Comparison of ENCODE assay signal across 8 cellular contexts in genomic region chr5:5523066-5523505, GRCh38.
DNase-seq lines count a peak whose midpoint lies in the region; ATAC-seq, FAIRE-seq and TF ChIP-seq lines count a peak whose summit lies in the region.

No MANE protein-coding gene starts in this region.

- FAIRE-seq in GM12891 (lab: Jason Lieb, UNC) (no peak), RCC 7860 (lab: Jason Lieb, UNC) (no peak)

- ATAC-seq in activated CD4-positive, CD25-positive, alpha-beta regulatory T cell treated with anti-CD3 and anti-CD28 coated beads, Interleukin-2, amount 50 U/mL, for 24 hours = peak; percentile 72 to 76
- peak; percentile 93 for ATAC-seq in HG02588 (IDR thresholded peaks at IDR 0.05; ENCODE audit: unreplicated experiment)

- TF ChIP-seq POLR2A in erythroblast (IDR thresholded peaks at IDR 0.05; ENCODE audit: low read length) = no peak
- TF ChIP-seq POLR2A in GM12891 (IDR thresholded peaks at IDR 0.05; ENCODE audit: low read depth, low read length) = no peak

- intact Hi-C loops in cardiac septum (cut with DNase I) = no loop called here

- no peak for DNase-seq in activated CD4-positive, CD25-positive, alpha-beta regulatory T cell (lab: John Stamatoyannopoulos, UW)
- peak; percentile 41 for DNase-seq in NCI-H2029 treated with DMSO at 0.1 percent for 48 hours (lab: John Stamatoyannopoulos, UW)
- peak; percentile 11 to 33 for DNase-seq in erythroblast (lab: John Stamatoyannopoulos, UW)
- no peak for DNase-seq in cardiac septum (ENCODE audit: low spot score)
- DNase-seq in GM12891 (ENCODE audit: insufficient read length, low spot score) = no peak
- no peak for DNase-seq in RCC 7860 (ENCODE audit: low spot score)

TF ChIP-seq in GM12891, 5 proteins besides CTCF, POLR2A, EP300 and RAD21:
- no peak for TF ChIP-seq TAF1 (IDR thresholded peaks at IDR 0.05; ENCODE audit: low read depth, low read length)
- TF ChIP-seq SPI1 (IDR thresholded peaks at IDR 0.05; ENCODE audit: low read depth, low read length) = no peak
- no peak for TF ChIP-seq POU2F2 (IDR thresholded peaks at IDR 0.05; ENCODE audit: low read depth, low read length)
- no peak for TF ChIP-seq PAX5 (IDR thresholded peaks at IDR 0.05; ENCODE audit: insufficient read depth, low read length, severe bottlenecking)
- no peak for TF ChIP-seq POLR2AphosphoS5 (IDR thresholded peaks at IDR 0.05; ENCODE audit: low read depth, low read length)

Comparison
In these comparisons a context has a peak if more than half of its experiments do, and no peak if none do; other contexts are left out.
1. DNase-seq: peak in NCI-H2029 treated with DMSO at 0.1 percent for 48 hours (single experiment) and erythroblast (2 of 2); none in activated CD4-positive, CD25-positive, alpha-beta regulatory T cell (0 of 4), cardiac septum (single experiment), GM12891 (single experiment) and RCC 7860 (single experiment).